In the genomic region with DNA sequence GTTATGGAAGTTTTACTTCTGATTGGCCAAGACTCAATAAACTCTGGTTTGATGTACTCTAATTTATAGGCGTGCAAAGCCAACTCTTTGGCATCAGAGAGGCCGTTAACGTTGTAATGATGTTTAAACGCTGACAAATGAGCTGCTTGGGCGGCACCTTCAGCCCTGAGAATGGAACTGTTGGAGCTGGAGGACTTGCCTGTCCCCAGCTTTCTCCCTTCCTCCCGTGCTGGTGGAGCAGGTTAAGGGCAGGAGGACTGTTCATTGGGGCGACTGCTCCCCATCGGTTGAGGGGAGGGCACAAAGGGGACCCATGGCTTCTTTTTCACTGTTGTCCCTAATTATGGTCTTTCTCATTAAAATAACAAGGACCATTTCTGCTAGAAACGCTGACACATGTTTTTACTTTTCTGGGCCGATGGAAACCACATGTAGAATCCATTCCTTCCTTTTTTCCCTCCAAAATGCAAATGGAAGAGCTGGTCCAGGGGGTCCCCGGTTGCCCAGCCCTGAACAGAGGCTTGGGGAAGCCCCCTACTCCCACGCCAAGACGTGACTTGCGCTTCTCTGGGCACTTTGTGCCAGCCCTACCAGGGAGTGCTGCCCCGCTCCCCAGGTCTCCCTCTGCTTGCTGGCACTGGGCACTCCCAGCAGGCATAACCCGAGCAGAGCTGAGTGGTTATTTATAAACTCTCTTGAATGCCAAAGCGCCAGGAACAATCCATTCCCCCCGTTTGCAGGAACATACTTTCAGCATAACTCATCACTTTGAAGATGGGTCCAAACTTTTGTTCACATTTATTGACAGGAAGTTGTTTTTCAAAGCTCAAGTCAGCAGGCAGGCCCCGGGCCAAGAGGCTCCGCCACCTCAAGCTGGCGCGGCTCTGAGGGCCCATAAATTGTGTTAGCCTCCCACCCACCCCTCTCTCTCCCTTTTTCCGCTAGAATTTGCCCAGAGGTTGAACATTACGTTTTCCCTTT, we compare ENCODE assay signal across 10 cellular contexts.
A peak's percentile ranks its signal among the peaks of the same experiment; 100 is the strongest.
DNase-seq lines count a peak whose midpoint lies in the region; ATAC-seq and TF ChIP-seq lines count a peak whose summit lies in the region.
"Had no signal": no experiment of that assay in that cellular context is flagged by ENCODE, and none has a peak within 500 bp of the region (broad histone marks: within the 10 kb centered on the region; RNA-seq: fewer than 3 reads in every experiment).

No MANE protein-coding gene starts in this region.

- H3K4me3 ChIP-seq in AG10803 (ENCODE audit: low read length) (peak overlapping the region; percentile 31), fibroblast of pulmonary artery (replicated peaks; ENCODE audit: low read depth, low read length) (no peak overlapping the region), WERI-Rb-1 (ENCODE audit: low read depth, low read length) (no peak overlapping the region)

- H3K27me3 ChIP-seq in WERI-Rb-1 (ENCODE audit: insufficient read depth, low read depth, severe bottlenecking) = peaks cover 87% of the 10 kb centered on the region

- H3K27ac ChIP-seq in WERI-Rb-1 = no peak overlapping the region

- ATAC-seq in omental fat pad (ENCODE audit: low FRiP score) = peak; percentile 73

- DNase-seq in AG10803 (ENCODE audit: low read depth) (peak; percentile 96), RKO (ENCODE audit: low spot score) (peak; percentile 48), fibroblast of pulmonary artery (ENCODE audit: low read depth) (peak; percentile 97), omental fat pad (ENCODE audit: low spot score) (no peak), WERI-Rb-1 (no peak), cortex of kidney (lab: John Stamatoyannopoulos, UW) (no peak), NCI-H1930 (lab: John Stamatoyannopoulos, UW) (no peak)
- DNase-seq in activated naive CD4-positive, alpha-beta T cell treated with Interleukin-2 at 50 U/mL for 16 hours = no peak
- DNase-seq: GF-D8, SHP77 treated with DMSO at 0.1 percent for 48 hours had no signal

- TF ChIP-seq CTCF in AG10803 (conservative IDR thresholded peaks at IDR 0.05; ENCODE audit: low read length) (no peak; the same call in 1 of the 2 replicates), fibroblast of pulmonary artery (IDR thresholded peaks at IDR 0.05; ENCODE audit: low read length, missing control alignments) (no peak), omental fat pad (IDR thresholded peaks at IDR 0.05) (no peak), WERI-Rb-1 (IDR thresholded peaks at IDR 0.05; ENCODE audit: low read depth, low read length) (no peak)

- H3K9me3 ChIP-seq in WERI-Rb-1 (ENCODE audit: severe bottlenecking) = no peaks in the 10 kb centered on the region

- no peaks in the 10 kb centered on the region for H3K36me3 ChIP-seq in WERI-Rb-1

Comparison
In these comparisons a context has a peak if more than half of its experiments do, and no peak if none do; other contexts are left out.
1. DNase-seq: peak in AG10803 (single experiment), RKO (single experiment) and fibroblast of pulmonary artery (single experiment); none in omental fat pad (single experiment), activated naive CD4-positive, alpha-beta T cell treated with Interleukin-2 at 50 U/mL for 16 hours (single experiment), WERI-Rb-1 (single experiment), cortex of kidney (single experiment) and NCI-H1930 (0 of 2).